ENCODE assay signal across 8 cellular contexts in the genomic region with DNA sequence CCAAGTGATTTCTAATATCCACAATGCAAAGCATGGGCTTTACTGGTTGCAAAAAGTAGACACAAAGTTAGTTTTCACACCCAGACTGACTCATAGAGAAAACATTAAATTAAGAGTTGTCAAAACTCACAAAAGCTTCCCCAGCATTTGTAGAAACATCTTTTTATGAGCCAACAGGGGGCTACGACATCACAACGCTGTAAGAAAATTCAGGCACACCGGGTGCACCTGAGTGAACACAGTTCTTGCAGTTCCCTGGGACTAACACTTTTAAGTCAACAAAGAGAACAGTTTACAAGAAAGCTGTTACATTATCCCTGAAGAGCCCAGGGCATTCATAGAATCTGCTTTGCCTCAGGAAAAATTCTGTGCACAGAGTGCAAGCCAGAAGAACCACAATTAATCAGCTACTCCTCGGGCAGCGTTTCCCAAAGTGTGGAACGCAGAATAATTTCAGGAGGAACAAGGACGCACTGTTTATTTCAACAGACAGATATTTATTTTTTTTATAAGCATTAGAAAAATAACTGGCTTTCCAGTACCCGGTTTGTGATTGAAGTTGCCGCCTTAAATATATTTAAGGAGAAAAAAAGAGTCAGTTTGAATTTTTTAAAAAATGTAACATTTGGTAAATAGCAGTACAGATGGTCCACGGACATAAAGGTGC. TPM values are rescaled to one million over a fixed set of nuclear protein-coding genes. Genes with fewer than 3 reads are reported as not detected.
DNase-seq lines count a peak whose midpoint lies in the region; ATAC-seq and TF ChIP-seq lines count a peak whose summit lies in the region.

No MANE protein-coding gene starts in this region.

- peaks cover 40% of the 10 kb centered on the region for H4K20me1 ChIP-seq in DOHH2 (ENCODE audit: control insufficient read depth, insufficient read depth, low read depth, low read length)

- peak overlapping the region; percentile 94 for H3K4me3 ChIP-seq in DOHH2 (ENCODE audit: low read length)
- H3K4me3 ChIP-seq in LNCaP clone FGC (ENCODE audit: low read depth, low read length), result peak overlapping the region; percentile 77
- H3K4me3 ChIP-seq in brain microvascular endothelial cell (ENCODE audit: low read depth, low read length), result peak overlapping the region; percentile 89
- peak overlapping the region; percentile 89 for H3K4me3 ChIP-seq in lower lobe of right lung
- H3K4me3 ChIP-seq in upper lobe of left lung, result peak overlapping the region; percentile 70 to 81 (median 72)

- peaks cover 28% of the 10 kb centered on the region for H3K36me3 ChIP-seq in DOHH2 (ENCODE audit: control insufficient read depth, low read length)
- no peaks in the 10 kb centered on the region for H3K36me3 ChIP-seq in brain microvascular endothelial cell (replicated peaks)
- H3K36me3 ChIP-seq in lower lobe of right lung, result no peaks in the 10 kb centered on the region
- no peaks in the 10 kb centered on the region for H3K36me3 ChIP-seq in upper lobe of left lung

- H3K27ac ChIP-seq in DOHH2 (ENCODE audit: low read depth, low read length) (no peak overlapping the region), brain microvascular endothelial cell (peak overlapping the region; percentile 95), lower lobe of right lung (peak overlapping the region; percentile 99), upper lobe of left lung (peak overlapping the region; percentile 95 to 99 (median 99))

- H3K79me2 ChIP-seq in DOHH2 (ENCODE audit: control insufficient read depth, low read length), result peaks cover 60% of the 10 kb centered on the region

- H3K9me2 ChIP-seq in DOHH2 (replicated peaks; ENCODE audit: control insufficient read depth, low read length), result no peaks in the 10 kb centered on the region

- DNase-seq in LNCaP clone FGC (ENCODE audit: low read depth) (peak; percentile 52), brain microvascular endothelial cell (no peak), lower lobe of right lung (no peak), upper lobe of left lung (no peak), HK-2 (ENCODE audit: unreplicated experiment) (no peak)
- DNase-seq in effector CD8-positive, alpha-beta T cell (lab: John Stamatoyannopoulos, UW), result no peak

- intact Hi-C loops in lower lobe of right lung (cut with DNase I), result no loop called here

- ATAC-seq in lower lobe of right lung, result no peak
- ATAC-seq in upper lobe of left lung (ENCODE audit: low FRiP score in 2 of 2), result no peak
- ATAC-seq in HG03175 (IDR thresholded peaks at IDR 0.05; ENCODE audit: unreplicated experiment), result no peak

- no peaks in the 10 kb centered on the region; the same call in 1 of the 2 replicates for H3F3A ChIP-seq in DOHH2 (ENCODE audit: control insufficient read depth, insufficient read depth)

- H3K4me1 ChIP-seq in DOHH2 (ENCODE audit: control insufficient read depth, low read length) (peaks cover 33% of the 10 kb centered on the region), lower lobe of right lung (peaks cover 56% of the 10 kb centered on the region), upper lobe of left lung (peaks cover 42 to 60% (median 56%) of the 10 kb centered on the region in 4 donors)

- H3K27me3 ChIP-seq in DOHH2 (ENCODE audit: control insufficient read depth, low read length) (no peaks in the 10 kb centered on the region), brain microvascular endothelial cell (replicated peaks) (no peaks in the 10 kb centered on the region), lower lobe of right lung (ENCODE audit: low read depth) (no peaks in the 10 kb centered on the region), upper lobe of left lung (no peaks in the 10 kb centered on the region)

- peak overlapping the region; percentile 79 for H3K4me2 ChIP-seq in DOHH2 (ENCODE audit: low read length)

- TF ChIP-seq POLR2A in upper lobe of left lung (IDR thresholded peaks at IDR 0.05), result no peak

- TF ChIP-seq CTCF in DOHH2 (IDR thresholded peaks at IDR 0.05; ENCODE audit: low read depth, low read length, poor library complexity, severe bottlenecking) (no peak), LNCaP clone FGC (IDR thresholded peaks at IDR 0.05; ENCODE audit: control insufficient read depth, extremely low read depth, insufficient read depth) (no peak), brain microvascular endothelial cell (IDR thresholded peaks at IDR 0.05; ENCODE audit: low read depth, low read length, missing control alignments) (peak; percentile 24), lower lobe of right lung (IDR thresholded peaks at IDR 0.05) (no peak), upper lobe of left lung (IDR thresholded peaks at IDR 0.05) (no peak)

- H3K9me3 ChIP-seq in DOHH2 (ENCODE audit: control insufficient read depth, insufficient read depth, low read length), result no peaks in the 10 kb centered on the region
- no peaks in the 10 kb centered on the region for H3K9me3 ChIP-seq in lower lobe of right lung
- no peaks in the 10 kb centered on the region for H3K9me3 ChIP-seq in upper lobe of left lung

- 6 to 10% methylated on average over 10 of the region's 10 CpGs for WGBS in upper lobe of left lung, 2 donors

- in situ Hi-C loops in brain microvascular endothelial cell (cut with HindIII; ENCODE audit: low pct_ligation_motif_present, low sequenced_read_pairs), result no loop called here

- TF ChIP-seq EP300 in upper lobe of left lung (IDR thresholded peaks at IDR 0.05), result no peak

RNA-seq across cellular contexts. Expression of gene NCOA5, which starts 1.2 kb away (rescaled TPM):
- 29.4 TPM for total RNA-seq in lower lobe of right lung
- 10 to 100 TPM; 17.1 to 48.2 (median 30.2) TPM for total RNA-seq in upper lobe of left lung

RNA-seq across cellular contexts. Expression of gene CD40, which starts 29.6 kb away (rescaled TPM):
- 35.7 TPM for total RNA-seq in lower lobe of right lung
- total RNA-seq in upper lobe of left lung, result 10 to 100 TPM; 15.7 to 32.5 (median 25.8) TPM

RNA-seq across cellular contexts. Expression of gene SLC12A5, which starts 59.5 kb away (rescaled TPM):
- total RNA-seq in lower lobe of right lung (1.2 TPM), upper lobe of left lung (1 to 10 TPM in 1 of 6 donors, under 1 TPM in 1, not detected in 4; 0.69 to 1.3 TPM)
